In the genomic region with DNA sequence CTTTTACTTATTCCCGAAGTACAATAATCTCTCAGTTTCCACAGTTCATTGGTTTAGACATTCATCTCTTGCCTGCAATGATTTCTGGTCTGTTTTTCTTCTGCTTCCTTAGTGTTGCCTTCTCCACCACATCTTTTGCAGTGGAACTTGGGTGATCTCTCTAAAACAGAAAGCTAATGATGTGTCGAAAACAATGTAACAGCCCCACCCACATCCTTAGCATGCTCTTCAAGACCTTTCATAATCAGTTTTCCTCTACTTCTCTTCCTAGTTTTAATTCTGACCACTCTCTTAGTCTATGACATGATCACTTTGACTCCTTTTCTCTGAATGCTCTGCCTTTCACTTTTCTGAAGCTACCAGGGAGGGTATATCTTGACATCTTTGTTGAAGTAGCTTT, we compare ENCODE assay signal across 15 cellular contexts.
"Had no signal": no experiment of that assay in that cellular context is flagged by ENCODE, and none has a peak within 500 bp of the region (broad histone marks: within the 10 kb centered on the region; RNA-seq: fewer than 3 reads in every experiment).

No MANE protein-coding gene starts in this region.

- H3K4me1 Mint-ChIP-seq: activated CD4-positive, alpha-beta T cell treated with anti-CD3 and anti-CD28 coated beads for 36 hours; stimulated activated naive CD8-positive, alpha-beta T cell treated with anti-CD3 and anti-CD28 coated beads, Interleukin-15, amount 100 ng/mL, for 72 hours; T-helper 17 cell had no signal

- H3K27me3 Mint-ChIP-seq: activated CD8-positive, alpha-beta T cell treated with anti-CD3 and anti-CD28 coated beads for 36 hours; stimulated activated naive CD8-positive, alpha-beta T cell treated with anti-CD3 and anti-CD28 coated beads, Interleukin-15, amount 100 ng/mL, for 72 hours had no signal

- H3K4me3 Mint-ChIP-seq: activated CD4-positive, alpha-beta T cell treated with anti-CD3 and anti-CD28 coated beads for 36 hours; activated CD8-positive, alpha-beta T cell treated with anti-CD3 and anti-CD28 coated beads for 36 hours; activated naive CD8-positive, alpha-beta T cell; mesothelial cell of epicardium; stimulated activated naive CD8-positive, alpha-beta T cell treated with anti-CD3 and anti-CD28 coated beads, Interleukin-15, amount 100 ng/mL, for 72 hours; T-helper 17 cell had no signal

- ATAC-seq: activated CD4-positive, alpha-beta T cell treated with anti-CD3 and anti-CD28 coated beads for 36 hours; activated CD8-positive, alpha-beta T cell treated with anti-CD3 and anti-CD28 coated beads for 36 hours; foreskin keratinocyte; pancreas; sciatic nerve; stimulated activated naive CD8-positive, alpha-beta T cell treated with anti-CD3 and anti-CD28 coated beads, Interleukin-15, amount 100 ng/mL, for 72 hours; T-helper 17 cell had no signal

- DNase-seq: activated CD4-positive, alpha-beta T cell treated with anti-CD3 and anti-CD28 coated beads for 36 hours; activated CD8-positive, alpha-beta T cell treated with anti-CD3 and anti-CD28 coated beads for 36 hours; activated gamma-delta T cell treated with Interleukin-2 at 50 U/mL for 16 hours; activated T-cell treated with anti-CD3 and anti-CD28 coated beads, Interleukin-2, amount 50 U/mL, for 48 hours; amniotic stem cell; esophagus squamous epithelium; foreskin keratinocyte; pancreas; spleen; stimulated activated naive CD8-positive, alpha-beta T cell treated with anti-CD3 and anti-CD28 coated beads, Interleukin-15, amount 100 ng/mL, for 72 hours; T-helper 17 cell; upper lobe of left lung had no signal

- H3K27ac ChIP-seq: esophagus squamous epithelium, foreskin keratinocyte, pancreas, spleen, upper lobe of left lung had no signal

- H3K9me3 Mint-ChIP-seq: activated CD8-positive, alpha-beta T cell treated with anti-CD3 and anti-CD28 coated beads for 36 hours had no signal

- H3K4me1 ChIP-seq: esophagus squamous epithelium, foreskin keratinocyte, upper lobe of left lung had no signal

- H3K36me3 Mint-ChIP-seq: activated naive CD8-positive, alpha-beta T cell had no signal

- H3K36me3 ChIP-seq: esophagus squamous epithelium, pancreas, spleen, upper lobe of left lung had no signal

- H3K27me3 ChIP-seq: esophagus squamous epithelium, foreskin keratinocyte, pancreas, spleen, upper lobe of left lung had no signal

- H3K4me3 ChIP-seq: esophagus squamous epithelium, pancreas, spleen, upper lobe of left lung had no signal

- H3K9me3 ChIP-seq: pancreas had no signal

- H3K27ac Mint-ChIP-seq: activated CD4-positive, alpha-beta T cell treated with anti-CD3 and anti-CD28 coated beads for 36 hours; activated CD8-positive, alpha-beta T cell treated with anti-CD3 and anti-CD28 coated beads for 36 hours; activated naive CD8-positive, alpha-beta T cell; mesothelial cell of epicardium; stimulated activated naive CD8-positive, alpha-beta T cell treated with anti-CD3 and anti-CD28 coated beads, Interleukin-15, amount 100 ng/mL, for 72 hours; T-helper 17 cell had no signal
